In the genomic region with DNA sequence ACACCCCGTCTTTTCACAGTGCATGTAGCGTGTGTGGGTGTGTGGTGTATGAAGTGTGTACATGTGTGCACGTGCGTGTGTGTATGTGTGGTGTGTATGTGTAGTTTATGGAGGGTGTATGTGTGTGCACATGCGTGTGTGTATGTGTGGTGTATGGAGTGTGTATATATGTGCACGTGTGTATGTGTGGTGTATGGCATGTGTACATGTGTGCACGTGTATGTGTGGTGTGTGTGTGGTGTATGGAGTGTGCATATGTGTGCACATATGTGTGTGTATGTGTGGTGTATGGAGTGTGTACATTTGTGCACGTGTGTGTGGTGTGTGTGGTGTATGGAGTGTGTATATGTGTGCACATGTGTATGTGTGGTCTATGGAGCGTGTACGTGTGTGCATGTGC, we compare ENCODE assay signal across 1 cellular context.
TF ChIP-seq lines count a peak whose summit lies in the region.

No MANE protein-coding gene starts in this region.

TF ChIP-seq in H1, 55 proteins besides CTCF, POLR2A, EP300 and RAD21:
- TF ChIP-seq PHF8 (conservative IDR thresholded peaks at IDR 0.05; ENCODE audit: low read depth, low read length) (no peak), GTF2F1 (IDR thresholded peaks at IDR 0.05; ENCODE audit: borderline replicate concordance, low read depth, low read length) (no peak), TEAD4 (IDR thresholded peaks at IDR 0.05; ENCODE audit: low read depth, low read length) (no peak), CBX8 (IDR thresholded peaks at IDR 0.05; ENCODE audit: borderline replicate concordance, low read depth, low read length) (no peak), TCF12 (IDR thresholded peaks at IDR 0.05; ENCODE audit: low read depth, low read length) (no peak), RNF2 (IDR thresholded peaks at IDR 0.05; ENCODE audit: borderline replicate concordance, low read depth, low read length, missing control alignments, poor library complexity, severe bottlenecking) (no peak), TAF7 (optimal IDR thresholded peaks at IDR 0.05; ENCODE audit: borderline replicate concordance, low read depth, low read length) (no peak), CEBPB (IDR thresholded peaks at IDR 0.05; ENCODE audit: low read depth, low read length) (no peak), HDAC2 (IDR thresholded peaks at IDR 0.05; ENCODE audit: borderline replicate concordance in 1 of 2, low read depth in 2 of 2, low read length in 2 of 2) (no peak), SP2 (IDR thresholded peaks at IDR 0.05; ENCODE audit: low read length) (no peak), TAF1 (IDR thresholded peaks at IDR 0.05; ENCODE audit: low read depth, low read length) (no peak)
- TF ChIP-seq, protein P1, sequence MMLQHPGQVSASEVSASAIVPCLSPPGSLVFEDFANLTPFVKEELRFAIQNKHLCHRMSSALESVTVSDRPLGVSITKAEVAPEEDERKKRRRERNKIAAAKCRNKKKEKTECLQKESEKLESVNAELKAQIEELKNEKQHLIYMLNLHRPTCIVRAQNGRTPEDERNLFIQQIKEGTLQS (IDR thresholded peaks at IDR 0.05; ENCODE audit: insufficient read depth, low read depth, low read length) = no peak
